Comparison of ENCODE assay signal across 1 cellular context in the genomic region with DNA sequence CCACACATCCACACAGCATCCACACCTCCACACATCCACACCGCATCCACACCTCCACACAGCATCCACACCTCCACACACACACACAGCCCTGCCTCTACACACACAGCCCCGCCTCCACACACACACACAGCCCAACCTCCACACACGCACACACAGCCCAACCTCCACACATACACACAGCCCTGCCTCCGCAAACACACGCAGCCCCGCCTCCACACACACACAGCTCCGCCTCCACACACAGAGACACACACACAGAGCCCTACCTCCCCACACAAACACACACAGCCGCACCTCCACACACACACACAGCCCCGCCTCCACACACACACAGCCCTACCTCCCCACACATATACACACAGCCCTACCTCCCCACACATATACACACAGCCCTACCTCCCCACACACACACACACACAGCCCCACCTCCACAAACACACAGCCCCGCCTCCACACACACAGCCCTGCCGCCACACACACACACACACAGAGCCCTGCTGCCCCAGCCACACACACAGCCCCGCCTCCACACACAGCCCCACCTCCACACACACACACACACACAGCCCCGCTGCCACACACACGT.
TF ChIP-seq lines count a peak whose summit lies in the region.

No MANE protein-coding gene starts in this region.

TF ChIP-seq in IMR-90, 13 proteins besides CTCF, POLR2A, EP300 and RAD21:
- TF ChIP-seq MXI1 (IDR thresholded peaks at IDR 0.05; ENCODE audit: borderline replicate concordance, low read depth, low read length) (no peak), FOS (IDR thresholded peaks at IDR 0.05; ENCODE audit: low read depth, low read length) (no peak), CEBPB (IDR thresholded peaks at IDR 0.05; ENCODE audit: low read depth, low read length) (no peak), CHD1 (IDR thresholded peaks at IDR 0.05; ENCODE audit: low read depth, low read length) (no peak), RFX5 (IDR thresholded peaks at IDR 0.05; ENCODE audit: low read depth, low read length) (no peak), BHLHE40 (IDR thresholded peaks at IDR 0.05; ENCODE audit: low read depth, low read length) (no peak), MAFK (IDR thresholded peaks at IDR 0.05; ENCODE audit: low read depth, low read length) (no peak), MAZ (IDR thresholded peaks at IDR 0.05; ENCODE audit: borderline replicate concordance, low read depth, low read length) (no peak), RCOR1 (IDR thresholded peaks at IDR 0.05; ENCODE audit: insufficient replicate concordance, low read length) (no peak), SMC3 (IDR thresholded peaks at IDR 0.05; ENCODE audit: low read depth, low read length) (no peak)
- TF ChIP-seq, protein P1, sequence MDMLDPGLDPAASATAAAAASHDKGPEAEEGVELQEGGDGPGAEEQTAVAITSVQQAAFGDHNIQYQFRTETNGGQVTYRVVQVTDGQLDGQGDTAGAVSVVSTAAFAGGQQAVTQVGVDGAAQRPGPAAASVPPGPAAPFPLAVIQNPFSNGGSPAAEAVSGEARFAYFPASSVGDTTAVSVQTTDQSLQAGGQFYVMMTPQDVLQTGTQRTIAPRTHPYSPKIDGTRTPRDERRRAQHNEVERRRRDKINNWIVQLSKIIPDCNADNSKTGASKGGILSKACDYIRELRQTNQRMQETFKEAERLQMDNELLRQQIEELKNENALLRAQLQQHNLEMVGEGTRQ (IDR thresholded peaks at IDR 0.05; ENCODE audit: low read depth, low read length): no peak
- TF ChIP-seq, protein P2, sequence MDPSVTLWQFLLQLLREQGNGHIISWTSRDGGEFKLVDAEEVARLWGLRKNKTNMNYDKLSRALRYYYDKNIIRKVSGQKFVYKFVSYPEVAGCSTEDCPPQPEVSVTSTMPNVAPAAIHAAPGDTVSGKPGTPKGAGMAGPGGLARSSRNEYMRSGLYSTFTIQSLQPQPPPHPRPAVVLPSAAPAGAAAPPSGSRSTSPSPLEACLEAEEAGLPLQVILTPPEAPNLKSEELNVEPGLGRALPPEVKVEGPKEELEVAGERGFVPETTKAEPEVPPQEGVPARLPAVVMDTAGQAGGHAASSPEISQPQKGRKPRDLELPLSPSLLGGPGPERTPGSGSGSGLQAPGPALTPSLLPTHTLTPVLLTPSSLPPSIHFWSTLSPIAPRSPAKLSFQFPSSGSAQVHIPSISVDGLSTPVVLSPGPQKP (IDR thresholded peaks at IDR 0.05; ENCODE audit: borderline replicate concordance, low read depth, low read length): no peak
TF ChIP-seq in IMR-90: peak in this region for 0.
